12 cellular contexts compared by ENCODE assay signal in the genomic region with DNA sequence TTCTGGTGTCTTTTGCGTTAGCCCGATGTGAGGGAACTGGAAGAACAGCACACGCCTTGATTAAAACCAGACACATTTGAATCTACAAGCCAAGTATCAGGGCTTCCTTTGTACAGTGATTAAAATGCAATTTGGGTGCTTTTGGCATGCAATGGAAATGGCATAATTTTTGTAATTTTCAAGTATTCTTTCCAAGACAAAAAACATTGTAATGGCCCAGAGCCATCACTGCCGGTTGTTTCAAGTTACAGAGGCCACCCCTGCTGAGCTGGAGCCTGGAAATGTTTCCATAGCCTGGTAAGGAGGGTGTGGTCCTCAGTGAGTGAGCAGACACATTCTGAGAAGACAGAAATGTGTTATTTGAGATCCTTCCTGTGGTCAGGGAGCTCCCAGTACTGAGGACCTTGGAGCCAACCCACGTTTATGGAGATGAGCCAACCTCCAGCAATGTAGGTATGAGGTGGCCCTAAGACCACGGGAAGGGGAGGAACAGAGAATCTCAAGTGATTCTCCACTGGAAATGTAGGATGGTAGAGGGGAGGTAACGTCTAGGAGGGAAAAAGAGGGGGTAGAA. TPM values are rescaled to one million over a fixed set of nuclear protein-coding genes. Genes with fewer than 3 reads are reported as not detected.
DNase-seq lines count a peak whose midpoint lies in the region; ATAC-seq and TF ChIP-seq lines count a peak whose summit lies in the region.
"Had no signal": no experiment of that assay in that cellular context is flagged by ENCODE, and none has a peak within 500 bp of the region (broad histone marks: within the 10 kb centered on the region; RNA-seq: fewer than 3 reads in every experiment).

No MANE protein-coding gene starts in this region.

- no peak overlapping the region for H3K4me3 Mint-ChIP-seq in activated naive CD8-positive, alpha-beta T cell treated with anti-CD3 and anti-CD28 coated beads for 36 hours

- H3K27me3 Mint-ChIP-seq in activated naive CD8-positive, alpha-beta T cell treated with anti-CD3 and anti-CD28 coated beads for 36 hours = peaks cover 4% of the 10 kb centered on the region

- H3K4me3 ChIP-seq in AG04449 (ENCODE audit: low read depth, low read length) (no peak overlapping the region), HFF-Myc (replicated peaks; ENCODE audit: low read depth, low read length) (no peak overlapping the region)
- H3K4me3 ChIP-seq: SJSA1 had no signal

- intact Hi-C loops in left colon (cut with DNase I, micrococcal nuclease) = no loop called here

- TF ChIP-seq CTCF in AG04449 (IDR thresholded peaks at IDR 0.05; ENCODE audit: insufficient read depth, low read length, missing control alignments) (no peak), HFF-Myc (IDR thresholded peaks at IDR 0.05; ENCODE audit: low read depth, low read length, missing control alignments) (no peak)

- no peaks in the 10 kb centered on the region for H3K36me3 Mint-ChIP-seq in activated naive CD8-positive, alpha-beta T cell treated with anti-CD3 and anti-CD28 coated beads for 36 hours

- H3K9me3 Mint-ChIP-seq in activated naive CD8-positive, alpha-beta T cell treated with anti-CD3 and anti-CD28 coated beads for 36 hours = no peaks in the 10 kb centered on the region

- peak; percentile 53 for DNase-seq in AG04449 (ENCODE audit: low read depth, low spot score)
- peak; percentile 97 for DNase-seq in HFF-Myc (ENCODE audit: extremely low read depth, low read depth)
- peak; percentile 65 for DNase-seq in amniotic stem cell (lab: John Stamatoyannopoulos, UW)
- DNase-seq in iris pigment epithelial cell (ENCODE audit: low read depth) = peak; percentile 80
- DNase-seq in activated T-cell treated with anti-CD3 and anti-CD28 coated beads for 4 hours = no peak
- DNase-seq in left colon = no peak
- no peak for DNase-seq in activated naive CD8-positive, alpha-beta T cell treated with anti-CD3 and anti-CD28 coated beads for 36 hours
- DNase-seq: C1 segment of cervical spinal cord, NCI-H2081 treated with DMSO at 0.1 percent for 48 hours, nucleus accumbens had no signal

- no peak for ATAC-seq in HG03469 (IDR thresholded peaks at IDR 0.05; ENCODE audit: unreplicated experiment)
- no peak for ATAC-seq in left colon

- no peaks in the 10 kb centered on the region for H3K4me1 Mint-ChIP-seq in activated naive CD8-positive, alpha-beta T cell treated with anti-CD3 and anti-CD28 coated beads for 36 hours

- POLR2A ChIA-PET in AG04449 (lab: Yijun Ruan, JAX) = interaction anchor here (0.9 kb wide), 2 partner anchors 22 to 501 kb away, joined by 3 to 5 read pairs; a partner anchor contains a TSS

- no peak overlapping the region for H3K27ac Mint-ChIP-seq in activated naive CD8-positive, alpha-beta T cell treated with anti-CD3 and anti-CD28 coated beads for 36 hours

- CTCF ChIA-PET in AG04449 (lab: Yijun Ruan, JAX) = no interaction called here

RNA-seq across cellular contexts. Expression of a gene that starts 20.9 kb away (rescaled TPM):
- total RNA-seq in left colon = not detected
- not detected for total RNA-seq in activated naive CD8-positive, alpha-beta T cell treated with anti-CD3 and anti-CD28 coated beads for 36 hours
- total RNA-seq: SJSA1 had no signal

RNA-seq across cellular contexts. Expression of a gene that starts 57.5 kb away (rescaled TPM):
- 10 to 100 TPM; 17.9 to 18.2 TPM for total RNA-seq in left colon
- total RNA-seq in activated naive CD8-positive, alpha-beta T cell treated with anti-CD3 and anti-CD28 coated beads for 36 hours = 10 to 100 TPM; 28.1 to 30.6 TPM

Comparison
In these comparisons a context has a peak if more than half of its experiments do, and no peak if none do; other contexts are left out.
1. DNase-seq: peak in AG04449 (single experiment), HFF-Myc (single experiment), amniotic stem cell (single experiment) and iris pigment epithelial cell (single experiment); none in activated T-cell treated with anti-CD3 and anti-CD28 coated beads for 4 hours (single experiment), left colon (0 of 2) and activated naive CD8-positive, alpha-beta T cell treated with anti-CD3 and anti-CD28 coated beads for 36 hours (single experiment).